9 cellular contexts compared by ENCODE assay signal in genomic region chr10:70131560-70131937, GRCh38. TPM values are rescaled to one million over a fixed set of nuclear protein-coding genes. Genes with fewer than 3 reads are reported as not detected.
DNase-seq lines count a peak whose midpoint lies in the region; ATAC-seq and TF ChIP-seq lines count a peak whose summit lies in the region.
"Had no signal": no experiment of that assay in that cellular context is flagged by ENCODE, and none has a peak within 500 bp of the region (broad histone marks: within the 10 kb centered on the region; RNA-seq: fewer than 3 reads in every experiment).

No MANE protein-coding gene starts in this region.

- H3K36me3 ChIP-seq in left lung (no peaks in the 10 kb centered on the region), transverse colon (no peaks in the 10 kb centered on the region)
- H3K36me3 ChIP-seq: cardiac muscle cell had no signal

- peaks cover 0 to 13% of the 10 kb centered on the region in 2 donors for H3K27me3 ChIP-seq in left lung
- no peaks in the 10 kb centered on the region for H3K27me3 ChIP-seq in transverse colon

- CTCF ChIA-PET in activated naive CD4-positive, alpha-beta T cell treated with anti-CD3 and anti-CD28 coated beads, Interleukin-2, amount 10 ng/mL, durations not matched to agents 7 days and 5 days (lab: Charles Lee) = interaction anchor here (1.0 kb wide), 1 partner anchor 16 kb away, joined by 3 read pairs; no protein-coding TSS in a partner anchor

- TF ChIP-seq CTCF in left lung (IDR thresholded peaks at IDR 0.05) (no peak), transverse colon (IDR thresholded peaks at IDR 0.05) (no peak)

- H3K4me3 Mint-ChIP-seq in activated naive CD4-positive, alpha-beta T cell treated with anti-CD3 and anti-CD28 coated beads, Interleukin-2, amount 10 ng/mL, durations not matched to agents 7 days and 5 days = peak overlapping the region; percentile 79
- peak overlapping the region; percentile 86 for H3K4me3 Mint-ChIP-seq in activated naive CD8-positive, alpha-beta T cell treated with anti-CD3 and anti-CD28 coated beads for 36 hours

- peak; percentile 14 for ATAC-seq in left lung
- ATAC-seq in HG02884 (IDR thresholded peaks at IDR 0.05; ENCODE audit: unreplicated experiment) = no peak

- peaks cover 7 to 22% of the 10 kb centered on the region in 2 donors for H3K4me1 ChIP-seq in left lung
- H3K4me1 ChIP-seq in transverse colon = peaks cover 7 to 28% (median 13%) of the 10 kb centered on the region in 4 donors

- intact Hi-C loops in left lung (cut with DNase I) (no loop called here), transverse colon (cut with DNase I; ENCODE audit: low total_unique reads) (no loop called here)

- H3K36me3 Mint-ChIP-seq in activated naive CD4-positive, alpha-beta T cell treated with anti-CD3 and anti-CD28 coated beads, Interleukin-2, amount 10 ng/mL, durations not matched to agents 7 days and 5 days = peaks cover 2% of the 10 kb centered on the region
- peaks cover 5% of the 10 kb centered on the region for H3K36me3 Mint-ChIP-seq in activated naive CD8-positive, alpha-beta T cell treated with anti-CD3 and anti-CD28 coated beads for 36 hours

- H3K9me3 Mint-ChIP-seq in activated naive CD4-positive, alpha-beta T cell treated with anti-CD3 and anti-CD28 coated beads, Interleukin-2, amount 10 ng/mL, durations not matched to agents 7 days and 5 days = no peaks in the 10 kb centered on the region
- H3K9me3 Mint-ChIP-seq in activated naive CD8-positive, alpha-beta T cell treated with anti-CD3 and anti-CD28 coated beads for 36 hours = no peaks in the 10 kb centered on the region

- no peak for TF ChIP-seq EP300 in transverse colon (IDR thresholded peaks at IDR 0.05; ENCODE audit: low read depth)

- TF ChIP-seq POLR2A in transverse colon (IDR thresholded peaks at IDR 0.05) = no peak

- peak; percentile 10 for DNase-seq in activated naive CD4-positive, alpha-beta T cell treated with anti-CD3 and anti-CD28 coated beads, Interleukin-2, amount 10 ng/mL, durations not matched to agents 7 days and 5 days
- DNase-seq in activated naive CD4-positive, alpha-beta T cell (lab: John Stamatoyannopoulos, UW) = no peak
- DNase-seq in activated naive CD8-positive, alpha-beta T cell treated with anti-CD3 and anti-CD28 coated beads for 36 hours = no peak
- DNase-seq in left lung (no peak), transverse colon (no peak), EL (no peak), mucosa of gallbladder (ENCODE audit: low spot score) (no peak)

- 88% methylated on average over 2 of the region's 4 CpGs; no CpG with 5 or more reads in 1 of the 2 donors for WGBS in transverse colon (ENCODE audit: low coverage in 1 of 2), 2 donors

- H3K9me3 ChIP-seq in left lung (no peaks in the 10 kb centered on the region), transverse colon (no peaks in the 10 kb centered on the region)

- H3K27ac ChIP-seq in left lung (peak overlapping the region in 1 of 2 donors; percentile 38), transverse colon (peak overlapping the region; percentile 84 to 91 (median 87))
- H3K27ac ChIP-seq: cardiac muscle cell had no signal

- in situ Hi-C loops in transverse colon (cut with MboI; ENCODE audit: low pct_ligation_motif_present in 1 of 4, low pct_unique_long_range_greater_than_20kb in 1 of 4, low sequenced_read_pairs in 3 of 4) = no loop called here

- peaks cover 28% of the 10 kb centered on the region for H3K27me3 Mint-ChIP-seq in activated naive CD4-positive, alpha-beta T cell treated with anti-CD3 and anti-CD28 coated beads, Interleukin-2, amount 10 ng/mL, durations not matched to agents 7 days and 5 days
- no peaks in the 10 kb centered on the region for H3K27me3 Mint-ChIP-seq in activated naive CD8-positive, alpha-beta T cell treated with anti-CD3 and anti-CD28 coated beads for 36 hours

- no peak overlapping the region for H3K27ac Mint-ChIP-seq in activated naive CD4-positive, alpha-beta T cell treated with anti-CD3 and anti-CD28 coated beads, Interleukin-2, amount 10 ng/mL, durations not matched to agents 7 days and 5 days
- no peak overlapping the region for H3K27ac Mint-ChIP-seq in activated naive CD8-positive, alpha-beta T cell treated with anti-CD3 and anti-CD28 coated beads for 36 hours

- peaks cover 15% of the 10 kb centered on the region for H3K4me1 Mint-ChIP-seq in activated naive CD4-positive, alpha-beta T cell treated with anti-CD3 and anti-CD28 coated beads, Interleukin-2, amount 10 ng/mL, durations not matched to agents 7 days and 5 days
- peaks cover 23% of the 10 kb centered on the region for H3K4me1 Mint-ChIP-seq in activated naive CD8-positive, alpha-beta T cell treated with anti-CD3 and anti-CD28 coated beads for 36 hours

- peak overlapping the region in 1 of 2 donors; percentile 67 for H3K4me3 ChIP-seq in left lung
- peak overlapping the region in 3 of 4 donors; percentile 72 to 87 (median 74) for H3K4me3 ChIP-seq in transverse colon

RNA-seq across cellular contexts. Expression of gene AIFM2, which starts 1.1 kb away (rescaled TPM):
- 10 to 100 TPM in 1 of 2 experiments, 1 to 10 TPM in 1; 9.6 to 10.4 TPM for total RNA-seq in activated naive CD8-positive, alpha-beta T cell treated with anti-CD3 and anti-CD28 coated beads for 36 hours
- total RNA-seq in left lung (10 to 100 TPM; 16.1 to 17.5 TPM), transverse colon (10 to 100 TPM in 3 of 4 donors, 1 to 10 TPM in 1; 3.8 to 27.0 (median 23.9) TPM), mucosa of gallbladder (12.2 TPM)

RNA-seq across cellular contexts. Expression of gene TYSND1, which starts 15.0 kb away (rescaled TPM):
- 10 to 100 TPM; 15.8 to 15.9 TPM for total RNA-seq in activated naive CD8-positive, alpha-beta T cell treated with anti-CD3 and anti-CD28 coated beads for 36 hours
- total RNA-seq in left lung = 10 to 100 TPM; 11.3 to 14.5 TPM
- total RNA-seq in transverse colon = 10 to 100 TPM; 18.6 to 48.8 (median 21.9) TPM
- 21.4 TPM for total RNA-seq in mucosa of gallbladder

RNA-seq across cellular contexts. Expression of gene SAR1A, which starts 38.8 kb away (rescaled TPM):
- 100 to 1,000 TPM; 129 to 134 TPM for total RNA-seq in activated naive CD8-positive, alpha-beta T cell treated with anti-CD3 and anti-CD28 coated beads for 36 hours
- total RNA-seq in left lung (100 to 1,000 TPM; 165 to 219 TPM), transverse colon (10 to 100 TPM; 35.2 to 93.9 (median 51.3) TPM), mucosa of gallbladder (106 TPM)
